Comparison of ENCODE assay signal across 24 cellular contexts in the genomic region with DNA sequence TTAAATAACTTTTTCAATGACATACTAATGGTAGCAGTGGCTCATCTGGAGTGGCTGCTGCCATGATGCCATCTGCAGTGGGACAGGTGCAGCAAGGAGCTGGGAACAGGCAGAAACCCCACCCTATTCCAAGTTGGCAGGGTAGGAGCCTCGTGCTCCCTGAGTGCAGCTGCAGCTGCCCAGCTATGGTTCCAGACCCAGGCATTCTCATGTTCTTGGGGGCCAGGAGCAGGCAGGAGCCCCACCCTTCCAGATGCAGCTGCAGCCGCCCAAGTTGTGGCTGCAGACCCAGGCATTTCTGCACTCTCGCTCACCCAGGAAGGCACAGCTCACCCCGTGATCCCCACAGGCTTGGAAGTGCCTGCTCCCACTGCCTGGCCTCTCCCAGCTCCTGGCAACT.
"Had no signal": no experiment of that assay in that cellular context is flagged by ENCODE, and none has a peak within 500 bp of the region (broad histone marks: within the 10 kb centered on the region; RNA-seq: fewer than 3 reads in every experiment).

No MANE protein-coding gene starts in this region.

- ATAC-seq: gastrocnemius medialis; left ventricle myocardium superior; sciatic nerve; stimulated activated memory B cell treated with anti-CD40 and anti-IgM and Interleukin-4, amounts not matched to agents 10 μg/mL and 1 μg/mL and 100 μg/mL, for 72 hours; stimulated activated naive CD8-positive, alpha-beta T cell treated with anti-CD3 and anti-CD28 coated beads, Interleukin-15, Interleukin-2, amounts not matched to agents 100 U/mL and 50 U/mL, for 24 hours had no signal

- H3K27ac ChIP-seq: dorsolateral prefrontal cortex, gastrocnemius medialis, lower lobe of right lung, parathyroid adenoma, prostate gland, right atrium auricular region, testis, tibial artery had no signal

- H3K9me3 Mint-ChIP-seq: natural killer cell treated with Interleukin-12 subunit alpha and Interleukin-12 subunit beta and Interleukin-15 and Interleukin-18, amount 100 ng/mL, for 72 hours; neural crest cell; type B pancreatic cell had no signal

- H3K4me1 Mint-ChIP-seq: naive B cell; neural crest cell; stimulated activated memory B cell treated with anti-CD40 and anti-IgM and Interleukin-4, amounts not matched to agents 10 μg/mL and 1 μg/mL and 100 μg/mL, for 72 hours had no signal

- FAIRE-seq: colon, keratinocyte had no signal

- H3K79me2 ChIP-seq: parathyroid adenoma had no signal

- H3K9me3 ChIP-seq: gastrocnemius medialis, lower lobe of right lung, prostate gland, testis, tibial artery had no signal

- H2AFZ ChIP-seq: parathyroid adenoma had no signal

- H3K4me1 ChIP-seq: gastrocnemius medialis, lower lobe of right lung, parathyroid adenoma, prostate gland, right atrium auricular region, testis, tibial artery had no signal

- H3K27me3 Mint-ChIP-seq: stimulated activated memory B cell treated with anti-CD40 and anti-IgM and Interleukin-4, amounts not matched to agents 10 μg/mL and 1 μg/mL and 100 μg/mL, for 72 hours; type B pancreatic cell had no signal

- H3K4me3 ChIP-seq: dorsolateral prefrontal cortex, gastrocnemius medialis, lower lobe of right lung, prostate gland, right atrium auricular region, testis, tibial artery had no signal

- H3K27ac Mint-ChIP-seq: natural killer cell treated with Interleukin-12 subunit alpha and Interleukin-12 subunit beta and Interleukin-15 and Interleukin-18, amount 100 ng/mL, for 72 hours; stimulated activated memory B cell treated with anti-CD40 and anti-IgM and Interleukin-4, amounts not matched to agents 10 μg/mL and 1 μg/mL and 100 μg/mL, for 72 hours; type B pancreatic cell had no signal

- H3K9ac ChIP-seq: parathyroid adenoma had no signal

- H3K36me3 Mint-ChIP-seq: naive B cell; natural killer cell treated with Interleukin-12 subunit alpha and Interleukin-12 subunit beta and Interleukin-15 and Interleukin-18, amount 100 ng/mL, for 72 hours; type B pancreatic cell had no signal

- H3K4me3 Mint-ChIP-seq: naive B cell; natural killer cell treated with Interleukin-12 subunit alpha and Interleukin-12 subunit beta and Interleukin-15 and Interleukin-18, amount 100 ng/mL, for 72 hours; neural crest cell; stimulated activated memory B cell treated with anti-CD40 and anti-IgM and Interleukin-4, amounts not matched to agents 10 μg/mL and 1 μg/mL and 100 μg/mL, for 72 hours; type B pancreatic cell had no signal

- H3K36me3 ChIP-seq: gastrocnemius medialis, lower lobe of right lung, prostate gland, right atrium auricular region, tibial artery had no signal

- DNase-seq: dorsolateral prefrontal cortex; effector CD4-positive, alpha-beta T cell; foreskin fibroblast; gastrocnemius medialis; head of caudate nucleus; left ventricle myocardium superior; lower lobe of right lung; naive B cell; stimulated activated CD4-positive, alpha-beta T cell treated with anti-CD3 and anti-CD28 coated beads, Interleukin-2, amount 100 ng/mL, for 24 hours; stimulated activated CD4-positive, alpha-beta T cell treated with anti-CD3 and anti-CD28 coated beads, Interleukin-4, amount 100 ng/mL, for 24 hours; stimulated activated naive CD8-positive, alpha-beta T cell treated with anti-CD3 and anti-CD28 coated beads, Interleukin-15, Interleukin-2, amounts not matched to agents 100 U/mL and 50 U/mL, for 24 hours; substantia nigra; testis; tibial artery had no signal

- H3K27me3 ChIP-seq: dorsolateral prefrontal cortex, gastrocnemius medialis, right atrium auricular region, testis, tibial artery had no signal
